In the genomic region with DNA sequence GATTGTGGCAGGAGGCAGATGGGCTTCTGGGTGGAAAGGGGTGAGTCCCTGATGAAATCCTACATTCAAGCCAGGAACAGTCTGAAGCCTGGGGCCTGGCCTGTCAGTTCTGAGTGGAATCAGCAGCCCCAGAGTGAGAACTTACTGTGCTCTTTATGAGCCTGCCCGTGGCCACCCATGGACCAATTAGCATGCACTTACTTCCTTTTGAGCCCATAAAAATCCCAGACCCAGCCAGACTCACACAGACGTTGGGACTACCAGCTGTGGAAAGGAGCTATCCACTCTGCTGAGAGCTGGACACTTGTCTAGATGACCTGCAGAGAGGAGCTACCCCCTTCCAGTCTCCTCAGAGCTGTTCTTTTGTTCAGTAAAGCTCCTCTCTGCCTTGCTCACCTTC, we compare ENCODE assay signal across 21 cellular contexts.
"Had no signal": no experiment of that assay in that cellular context is flagged by ENCODE, and none has a peak within 500 bp of the region (broad histone marks: within the 10 kb centered on the region; RNA-seq: fewer than 3 reads in every experiment).

No MANE protein-coding gene starts in this region.

- H3K4me1 ChIP-seq: SJSA1 had no signal

- DNase-seq: IMR-90, Karpas-422, KG1, MG63, NCI-H1092, NCI-H1105 treated with DMSO at 0.1 percent for 48 hours, NCI-H1417 treated with DMSO at 0.1 percent for 48 hours, NCI-H146, NCI-H1694 treated with DMSO at 0.1 percent for 48 hours, NCI-H1930, NCI-H2081, NCI-H2107, NCI-H2227 treated with DMSO at 0.1 percent for 48 hours, NCI-H524, NCI-H69, NCI-H774, RPMI8226, SIG-M5 had no signal

- H3K9me3 ChIP-seq: MG63, SJSA1 had no signal

- H3K27ac ChIP-seq: SJSA1, SK-N-MC had no signal

- H3K27me3 ChIP-seq: MG63, SJSA1 had no signal

- H3K4me3 ChIP-seq: MG63, SJSA1, SK-N-MC had no signal

- H3K36me3 ChIP-seq: MG63 had no signal

- ATAC-seq: HepG2 had no signal
